ENCODE assay signal across 20 cellular contexts in genomic region chr7:2532199-2533162, GRCh38. TPM values are rescaled to one million over a fixed set of nuclear protein-coding genes. Genes with fewer than 3 reads are reported as not detected.
DNase-seq lines count a peak whose midpoint lies in the region; ATAC-seq and TF ChIP-seq lines count a peak whose summit lies in the region.
"Not testable (repeated sequence)": the region's sequence is repeated elsewhere in the genome, so short reads cannot be mapped to it uniquely, and the experiment has no call there.
"Had no signal": no experiment of that assay in that cellular context is flagged by ENCODE, and none has a peak within 500 bp of the region (broad histone marks: within the 10 kb centered on the region; RNA-seq: fewer than 3 reads in every experiment).

No MANE protein-coding gene starts in this region.

- H3K9me3 ChIP-seq in colonic mucosa; neural progenitor cell (ENCODE audit: low read depth): not testable (repeated sequence)

- H2AFZ ChIP-seq in neural progenitor cell (replicated peaks) = not testable (repeated sequence)

- H3K4me2 ChIP-seq in neural progenitor cell = not testable (repeated sequence)

- ATAC-seq in activated B cell treated with CpG ODN at 0.5 μM for 24 hours (ENCODE audit: low read depth) = not testable (repeated sequence)

- BruUV-seq in Calu3 (replicated peaks; lab: Mats Ljungman, UMichigan) = TSS peak; percentile 10

- H3K4me1 Mint-ChIP-seq in Calu3 (ENCODE audit: low read depth, unreplicated experiment) = peaks cover 39% of the 10 kb centered on the region
- H3K4me1 Mint-ChIP-seq in activated B cell treated with CpG ODN at 0.5 μM for 24 hours = peaks cover 42% of the 10 kb centered on the region
- peaks cover 28% of the 10 kb centered on the region for H3K4me1 Mint-ChIP-seq in neural progenitor cell
- H3K4me1 Mint-ChIP-seq in stimulated activated naive CD8-positive, alpha-beta T cell treated with anti-CD3 and anti-CD28 coated beads, Interleukin-15, Interleukin-2, amounts not matched to agents 100 ng/mL and 50 ng/mL, for 24 hours (ENCODE audit: low read depth) = peaks cover 44% of the 10 kb centered on the region

- not testable (repeated sequence) for H3K79me2 ChIP-seq in neural progenitor cell (ENCODE audit: low read depth)

- peaks cover 37% of the 10 kb centered on the region for H3K4me1 ChIP-seq in colonic mucosa
- H3K4me1 ChIP-seq in neural progenitor cell = not testable (repeated sequence)

- H3K27me3 ChIP-seq in colonic mucosa, neural progenitor cell: not testable (repeated sequence)

- H3K4me3 Mint-ChIP-seq in Calu3 (ENCODE audit: low read depth, unreplicated experiment) = peak overlapping the region; percentile 53
- H3K4me3 Mint-ChIP-seq in activated B cell treated with CpG ODN at 0.5 μM for 24 hours; neural progenitor cell; stimulated activated naive CD8-positive, alpha-beta T cell treated with anti-CD3 and anti-CD28 coated beads, Interleukin-15, Interleukin-2, amounts not matched to agents 100 ng/mL and 50 ng/mL, for 24 hours: not testable (repeated sequence)

- not testable (repeated sequence) for DNase-seq in Calu3, activated B cell treated with CpG ODN at 0.5 μM for 24 hours
- DNase-seq in NCI-H69 (lab: John Stamatoyannopoulos, UW) = peak; percentile 15
- DNase-seq in activated effector memory CD4-positive, alpha-beta T cell treated with anti-CD3 and anti-CD28 coated beads, Interleukin-2, amount 50 U/mL, for 16 hours = peak; percentile 58
- DNase-seq in colonic mucosa = peak; percentile 76
- DNase-seq in kidney tubule cell (ENCODE audit: low spot score) = peak; percentile 45
- DNase-seq in neural progenitor cell (ENCODE audit: low spot score) = peak; percentile 1

- H3K4me3 ChIP-seq in colonic mucosa, neural progenitor cell: not testable (repeated sequence)

- not testable (repeated sequence) for H3K9me3 Mint-ChIP-seq in Calu3 (ENCODE audit: low read depth, unreplicated experiment); activated B cell treated with CpG ODN at 0.5 μM for 24 hours; neural progenitor cell; stimulated activated naive CD8-positive, alpha-beta T cell treated with anti-CD3 and anti-CD28 coated beads, Interleukin-15, Interleukin-2, amounts not matched to agents 100 ng/mL and 50 ng/mL, for 24 hours

- not testable (repeated sequence) for H3K36me3 ChIP-seq in colonic mucosa, neural progenitor cell

- CTCF ChIA-PET in Calu3 (lab: Charles Lee); activated B cell treated with CpG ODN at 0.5 μM for 24 hours (lab: Charles Lee): not testable (repeated sequence)

- not testable (repeated sequence) for H3K27me3 Mint-ChIP-seq in Calu3 (ENCODE audit: unreplicated experiment); activated B cell treated with CpG ODN at 0.5 μM for 24 hours; neural progenitor cell (ENCODE audit: insufficient read depth, low read depth); stimulated activated naive CD8-positive, alpha-beta T cell treated with anti-CD3 and anti-CD28 coated beads, Interleukin-15, Interleukin-2, amounts not matched to agents 100 ng/mL and 50 ng/mL, for 24 hours

- POLR2A ChIA-PET in activated B cell treated with CpG ODN at 0.5 μM for 24 hours (lab: Charles Lee) = interaction anchor here (0.6 to 0.8 kb wide), 6 partner anchors 10 to 178 kb away, joined by 3 to 9 read pairs (median 4); no protein-coding TSS in a partner anchor

- peaks cover 37% of the 10 kb centered on the region for H4K20me1 ChIP-seq in neural progenitor cell (ENCODE audit: low read depth)

- not testable (repeated sequence) for H3K9ac ChIP-seq in colonic mucosa (ENCODE audit: low read depth in 2 of 2, low read length in 2 of 2); neural progenitor cell

- H3K36me3 Mint-ChIP-seq in Calu3 (ENCODE audit: insufficient read depth, unreplicated experiment) = peaks cover 57% of the 10 kb centered on the region
- H3K36me3 Mint-ChIP-seq in activated B cell treated with CpG ODN at 0.5 μM for 24 hours (ENCODE audit: low read depth); neural progenitor cell; stimulated activated naive CD8-positive, alpha-beta T cell treated with anti-CD3 and anti-CD28 coated beads, Interleukin-15, Interleukin-2, amounts not matched to agents 100 ng/mL and 50 ng/mL, for 24 hours (ENCODE audit: low read depth): not testable (repeated sequence)

- H3K27ac Mint-ChIP-seq in Calu3 (ENCODE audit: unreplicated experiment) = peak overlapping the region; percentile 88
- peak overlapping the region; percentile 41 for H3K27ac Mint-ChIP-seq in activated B cell treated with CpG ODN at 0.5 μM for 24 hours
- H3K27ac Mint-ChIP-seq in neural progenitor cell = not testable (repeated sequence)
- peak overlapping the region; percentile 45 for H3K27ac Mint-ChIP-seq in stimulated activated naive CD8-positive, alpha-beta T cell treated with anti-CD3 and anti-CD28 coated beads, Interleukin-15, Interleukin-2, amounts not matched to agents 100 ng/mL and 50 ng/mL, for 24 hours

- intact Hi-C loops in Calu3 (cut with micrococcal nuclease; ENCODE audit: unreplicated experiment); activated B cell treated with CpG ODN at 0.5 μM for 24 hours (cut with micrococcal nuclease); colonic mucosa (cut with DNase I): not testable (repeated sequence)

- peaks cover 41% of the 10 kb centered on the region for H3F3A ChIP-seq in neural progenitor cell (ENCODE audit: low read depth)

- H3K27ac ChIP-seq in colonic mucosa, neural progenitor cell: not testable (repeated sequence)

- not testable (repeated sequence) for TF ChIP-seq CTCF in Calu3 (IDR thresholded peaks at IDR 0.05; ENCODE audit: unreplicated experiment); activated B cell treated with CpG ODN at 0.5 μM for 24 hours (IDR thresholded peaks at IDR 0.05); colonic mucosa (IDR thresholded peaks at IDR 0.05); neural progenitor cell (IDR thresholded peaks at IDR 0.05)

RNA-seq across cellular contexts. Expression of gene LFNG, which starts 12.9 kb away (rescaled TPM):
- 46.8 and 59.1 TPM in 2 replicates for total RNA-seq in Calu3 (2022)
- total RNA-seq in activated B cell treated with CpG ODN at 0.5 μM for 24 hours = 87.4 and 95.8 TPM in 2 replicates
- 100 to 1,000 TPM in 1 of 2 donors, 10 to 100 TPM in 1; 61.4 to 105 TPM for total RNA-seq in colonic mucosa
- 58.0 and 177 TPM in 2 replicates for total RNA-seq in neural progenitor cell (ENCODE audit: low replicate concordance)

RNA-seq across cellular contexts. Expression of gene BRAT1, which starts 22.8 kb away (rescaled TPM):
- 56.2 and 59.6 TPM in 2 replicates for total RNA-seq in Calu3 (2022)
- total RNA-seq in activated B cell treated with CpG ODN at 0.5 μM for 24 hours = 29.6 and 31.7 TPM in 2 replicates
- 10 to 100 TPM; 19.3 to 40.0 TPM for total RNA-seq in colonic mucosa
- total RNA-seq in neural progenitor cell (ENCODE audit: low replicate concordance) = 9.3 and 52.2 TPM in 2 replicates

RNA-seq across cellular contexts. Expression of gene IQCE, which starts 26.3 kb away (rescaled TPM):
- total RNA-seq in Calu3 (2022) (94.8 and 96.4 TPM in 2 replicates), activated B cell treated with CpG ODN at 0.5 μM for 24 hours (7.5 and 7.7 TPM in 2 replicates), colonic mucosa (10 to 100 TPM; 23.2 to 36.3 TPM), neural progenitor cell (ENCODE audit: low replicate concordance) (4.6 and 10.1 TPM in 2 replicates)

RNA-seq across cellular contexts. Expression of gene GRIFIN, which starts 56.3 kb away (rescaled TPM):
- not detected in 2 replicates for total RNA-seq in Calu3 (2022)
- not detected in 2 replicates for total RNA-seq in activated B cell treated with CpG ODN at 0.5 μM for 24 hours
- total RNA-seq in colonic mucosa = not detected
- total RNA-seq in neural progenitor cell (ENCODE audit: low replicate concordance) = not detected in 2 replicates
- total RNA-seq: dermis microvascular lymphatic vessel endothelial cell; esophagus squamous epithelium; foreskin keratinocyte; H4; heart right ventricle; IMR-90; kidney; lower lobe of right lung; right lobe of liver; RPMI7951; T-helper 1 cell treated with Interleukin-12 subunit alpha and Interleukin-12 subunit beta and Interleukin-4 antibody, amounts not matched to agents 30 ng/mL and 1 ng/mL, for 36 hours; tibial nerve had no signal
